Comparison of ENCODE assay signal across 8 cellular contexts in the genomic region with DNA sequence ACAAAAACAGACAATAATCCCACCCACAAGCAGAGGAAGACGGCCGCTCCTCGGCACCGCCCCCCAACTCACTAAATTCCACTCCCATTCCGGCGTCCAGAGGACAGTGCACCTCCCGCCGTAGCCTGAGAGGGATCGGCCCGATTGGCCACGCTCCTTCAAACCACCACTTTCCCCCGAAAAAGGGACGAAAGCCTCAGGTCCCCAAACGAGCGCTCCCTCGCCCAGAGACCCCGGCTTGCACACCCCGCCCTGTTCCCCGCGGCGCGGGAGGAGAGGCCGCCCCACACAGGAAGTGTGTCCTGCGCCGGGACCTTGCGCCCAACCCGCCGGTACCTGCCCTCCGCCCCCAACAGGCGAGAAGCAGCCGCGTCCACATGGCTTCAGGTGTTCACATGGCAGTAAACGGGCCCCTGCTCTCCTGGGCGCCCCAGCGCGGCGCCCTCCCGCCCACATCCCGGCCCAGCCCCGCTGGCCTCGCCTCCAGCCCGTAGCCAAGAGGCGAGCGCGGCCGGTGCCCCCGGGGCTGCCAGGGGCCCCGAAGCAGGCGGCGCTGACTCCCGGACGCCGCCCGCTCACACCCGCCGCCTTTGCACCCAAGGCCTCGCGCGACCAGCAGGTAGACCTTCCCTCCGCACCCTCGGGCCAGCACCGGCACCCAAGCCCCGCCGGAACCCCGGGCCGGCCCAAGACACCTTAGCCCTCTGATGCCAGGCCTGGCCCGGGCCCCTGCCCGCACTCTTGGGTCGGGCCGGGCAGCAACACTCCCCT. TPM values are rescaled to one million over a fixed set of nuclear protein-coding genes. Genes with fewer than 3 reads are reported as not detected.
DNase-seq lines count a peak whose midpoint lies in the region; ATAC-seq and TF ChIP-seq lines count a peak whose summit lies in the region.

No MANE protein-coding gene starts in this region.

- peak overlapping the region; percentile 94 for H3K4ac ChIP-seq in trophoblast cell (ENCODE audit: low read depth, low read length)

- H2BK12ac ChIP-seq in trophoblast cell (ENCODE audit: low read length) = peak overlapping the region; percentile 85

- peak overlapping the region; percentile 93 for H2BK5ac ChIP-seq in trophoblast cell (ENCODE audit: low read depth, low read length, poor library complexity)

- H3K4me3 Mint-ChIP-seq in CD4-positive, alpha-beta T cell = peak overlapping the region; percentile 95

- H3K9me3 ChIP-seq in CD4-positive, alpha-beta T cell (ENCODE audit: control insufficient read depth, low read length) = no peaks in the 10 kb centered on the region
- H3K9me3 ChIP-seq in trophoblast cell (ENCODE audit: insufficient read depth, low read depth, low read length) = no peaks in the 10 kb centered on the region

- peak overlapping the region; percentile 86 for H4K12ac ChIP-seq in trophoblast cell (ENCODE audit: low read depth, low read length)

- H3K27ac ChIP-seq in CD4-positive, alpha-beta T cell (ENCODE audit: low read depth, low read length) = peak overlapping the region; percentile 85
- H3K27ac ChIP-seq in trophoblast cell (ENCODE audit: low read depth, low read length) = peak overlapping the region; percentile 88

- H3K79me2 ChIP-seq in trophoblast cell (ENCODE audit: control insufficient read depth, insufficient read depth, low read length, poor library complexity) = peaks cover 12% of the 10 kb centered on the region

- H2AK5ac ChIP-seq in trophoblast cell (ENCODE audit: low read length) = peak overlapping the region; percentile 95

- H4K91ac ChIP-seq in trophoblast cell (ENCODE audit: low read depth, low read length) = peak overlapping the region; percentile 91

- peak overlapping the region; percentile 91 for H2BK120ac ChIP-seq in trophoblast cell (ENCODE audit: insufficient read depth, low read length, poor library complexity)

- peak overlapping the region; percentile 95 for H3K14ac ChIP-seq in trophoblast cell (ENCODE audit: low read length)

- H3K4me1 Mint-ChIP-seq in CD4-positive, alpha-beta T cell (ENCODE audit: low read depth) = peaks cover 47% of the 10 kb centered on the region

- peaks cover 12% of the 10 kb centered on the region for H3K79me1 ChIP-seq in trophoblast cell (ENCODE audit: low read length)

- H4K8ac ChIP-seq in trophoblast cell (ENCODE audit: low read depth, low read length) = peak overlapping the region; percentile 54

- CTCF ChIA-PET in CD4-positive, alpha-beta T cell (lab: Charles Lee) = no interaction called here

- H3K36me3 ChIP-seq in trophoblast cell (ENCODE audit: control insufficient read depth in 1 of 2, insufficient read depth in 2 of 2, low read length in 2 of 2) = no peaks in the 10 kb centered on the region

- H3K18ac ChIP-seq in trophoblast cell (ENCODE audit: low read length) = peak overlapping the region; percentile 98

- H3K27ac Mint-ChIP-seq in CD4-positive, alpha-beta T cell = peak overlapping the region; percentile 87

- H3K36me3 Mint-ChIP-seq in CD4-positive, alpha-beta T cell (ENCODE audit: low read depth) = peaks cover 10% of the 10 kb centered on the region

- H3K27me3 ChIP-seq in CD4-positive, alpha-beta T cell (ENCODE audit: control insufficient read depth, insufficient read depth, low read length) = no peaks in the 10 kb centered on the region
- no peaks in the 10 kb centered on the region for H3K27me3 ChIP-seq in trophoblast cell (ENCODE audit: insufficient read depth, low read length)

- DNase-seq in CD4-positive, alpha-beta T cell = peak; percentile 41 to 73 (median 64)
- DNase-seq in RKO (ENCODE audit: low spot score) = peak; percentile 60
- DNase-seq in activated gamma-delta T cell (lab: John Stamatoyannopoulos, UW) = peak; percentile 54
- peak; percentile 47 for DNase-seq in glomerular visceral epithelial cell (ENCODE audit: extremely low spot score)
- peak; percentile 69 to 76 for DNase-seq in trophoblast cell
- peak; percentile 71 for DNase-seq in ureter (ENCODE audit: low spot score)

- H2AFZ ChIP-seq in trophoblast cell (ENCODE audit: insufficient read depth, low read length, poor library complexity) = peak overlapping the region; percentile 76

- no CpG with 5 or more reads among the region's 70 CpGs for WGBS in trophoblast cell (ENCODE audit: extremely low coverage, insufficient coverage, insufficient read length)

- peak; percentile 66 for ATAC-seq in CD4-positive, alpha-beta T cell (ENCODE audit: poor library complexity)
- peak; percentile 47 for ATAC-seq in GM19328 (IDR thresholded peaks at IDR 0.05; ENCODE audit: unreplicated experiment)
- ATAC-seq in HG03442 (IDR thresholded peaks at IDR 0.05; ENCODE audit: unreplicated experiment) = peak; percentile 31

- TF ChIP-seq CTCF in CD4-positive, alpha-beta T cell (IDR thresholded peaks at IDR 0.05) = peak; percentile 29

- H3K9me3 Mint-ChIP-seq in CD4-positive, alpha-beta T cell = no peaks in the 10 kb centered on the region

- no peaks in the 10 kb centered on the region for H3K27me3 Mint-ChIP-seq in CD4-positive, alpha-beta T cell

- POLR2A ChIA-PET in CD4-positive, alpha-beta T cell (lab: Charles Lee) = interaction anchor here (1.0 to 1.1 kb wide), 2 partner anchors 9 to 174 kb away, joined by 3 to 4 read pairs; no protein-coding TSS in a partner anchor

- H3K4me2 ChIP-seq in trophoblast cell (ENCODE audit: low read length) = peak overlapping the region; percentile 97

- H3K9ac ChIP-seq in trophoblast cell (ENCODE audit: low read length) = peak overlapping the region; percentile 83

- intact Hi-C loops in CD4-positive, alpha-beta T cell (cut with DNase I, micrococcal nuclease) = loop anchor here (1.0 to 5.0 kb wide), 5 partner anchors 36 to 177 kb away; a partner anchor contains a TSS

- H3K4me3 ChIP-seq in trophoblast cell (ENCODE audit: low read depth, low read length) = peak overlapping the region; percentile 91

- H3K4me1 ChIP-seq in trophoblast cell (ENCODE audit: control insufficient read depth in 1 of 2, insufficient read depth in 2 of 2, low read length in 2 of 2) = peaks cover 5 to 9% of the 10 kb centered on the region in 2 experiments

- no peak overlapping the region for H3K23ac ChIP-seq in trophoblast cell (ENCODE audit: low read length)

RNA-seq across cellular contexts. Expression of a gene that starts 0.9 kb away (rescaled TPM):
- 10 to 100 TPM; 61.6 to 64.1 TPM for total RNA-seq in CD4-positive, alpha-beta T cell
- 13.8 and 14.7 TPM in 2 replicates for polyA plus RNA-seq in trophoblast cell (2013)
- total RNA-seq in ureter = 64.9 TPM

Comparison
In these comparisons a context has a peak if more than half of its experiments do, and no peak if none do; other contexts are left out.
1. Peak in every context shown above with its lines: DNase-seq, ATAC-seq, H3K4me3 ChIP-seq and H3K27ac ChIP-seq.